Comparison of ENCODE assay signal across 22 cellular contexts in the genomic region with DNA sequence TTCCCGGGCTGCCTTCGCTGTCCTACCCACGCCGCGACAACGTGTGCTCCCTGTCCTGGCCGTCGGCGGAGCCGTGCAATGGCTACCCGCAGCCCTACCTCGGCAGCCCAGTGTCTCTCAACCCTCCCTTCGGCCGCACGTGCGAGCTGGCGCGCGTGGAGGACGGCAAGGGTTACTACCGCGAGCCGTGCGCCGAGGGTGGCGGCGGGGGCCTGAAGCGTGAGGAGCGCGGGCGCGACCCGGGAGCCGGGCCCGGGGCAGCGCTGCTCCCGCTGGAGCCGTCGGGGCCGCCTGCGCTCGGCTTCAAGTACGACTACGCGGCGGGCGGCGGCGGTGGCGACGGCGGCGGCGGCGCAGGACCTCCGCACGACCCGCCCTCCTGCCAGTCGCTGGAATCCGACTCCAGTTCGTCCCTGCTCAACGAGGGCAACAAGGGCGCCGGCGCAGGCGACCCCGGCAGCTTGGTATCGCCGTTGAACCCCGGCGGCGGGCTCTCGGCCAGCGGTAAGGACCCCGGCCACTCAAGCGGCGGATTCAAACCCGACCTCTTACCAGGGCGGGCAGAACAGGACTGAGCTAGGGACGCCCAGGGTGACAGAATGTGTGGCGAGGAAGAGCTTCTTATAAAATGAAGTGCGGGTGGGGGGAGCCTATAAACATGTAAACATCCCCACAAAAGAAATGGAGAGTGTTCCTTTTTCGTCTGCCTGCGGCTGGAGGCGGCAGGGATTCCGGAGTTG. TPM values are rescaled to one million over a fixed set of nuclear protein-coding genes. Genes with fewer than 3 reads are reported as not detected.
DNase-seq lines count a peak whose midpoint lies in the region; ATAC-seq, FAIRE-seq and TF ChIP-seq lines count a peak whose summit lies in the region.
"Had no signal": no experiment of that assay in that cellular context is flagged by ENCODE, and none has a peak within 500 bp of the region (broad histone marks: within the 10 kb centered on the region; RNA-seq: fewer than 3 reads in every experiment).

No MANE protein-coding gene starts in this region.

- peaks cover 98% of the 10 kb centered on the region for H3K27me3 ChIP-seq in SK-N-SH (ENCODE audit: insufficient read depth)
- H3K27me3 ChIP-seq in skeletal muscle tissue (ENCODE audit: control insufficient read depth in 3 of 3, insufficient read depth in 3 of 3, low read length in 3 of 3) = peaks cover 87 to 97% (median 93%) of the 10 kb centered on the region in 3 donors

- no peak for TF ChIP-seq POLR2A in lower leg skin (IDR thresholded peaks at IDR 0.05)

- 31% methylated on average over 17 of the region's 86 CpGs for WGBS in SK-N-SH (ENCODE audit: low lambda C conversion rate)
- 7 to 10% methylated on average over 35 to 72 of the region's 86 CpGs for WGBS in lower leg skin, 2 donors

- H3K36me3 ChIP-seq in SK-N-SH (replicated peaks in 1 of 2; ENCODE audit: control insufficient read depth in 1 of 2, insufficient read depth in 2 of 2, low read length in 1 of 2) (no peaks in the 10 kb centered on the region), SK-N-MC (ENCODE audit: insufficient read depth, low read length) (no peaks in the 10 kb centered on the region), skeletal muscle tissue (ENCODE audit: control insufficient read depth in 3 of 3, insufficient read depth in 3 of 3, low read length in 3 of 3) (no peaks in the 10 kb centered on the region)
- H3K36me3 ChIP-seq: thyroid gland had no signal

- no peak overlapping the region for H3K27ac ChIP-seq in SK-N-SH (ENCODE audit: low read depth in 2 of 2, low read length in 1 of 2)
- peak overlapping the region; percentile 77 for H3K27ac ChIP-seq in SK-N-MC
- no peak overlapping the region for H3K27ac ChIP-seq in skeletal muscle tissue (ENCODE audit: low read depth, low read length)
- H3K27ac ChIP-seq: parathyroid adenoma, thyroid gland had no signal

- no peak for DNase-seq in SK-N-SH
- no peak for DNase-seq in SK-N-MC (ENCODE audit: low read depth, low spot score)
- no peak for DNase-seq in lower leg skin (ENCODE audit: low spot score in 2 of 2)
- no peak for DNase-seq in NCI-H446 treated with DMSO at 0.1 percent for 48 hours (lab: John Stamatoyannopoulos, UW)
- no peak for DNase-seq in frontal cortex (ENCODE audit: low spot score in 2 of 2)
- DNase-seq in glomerular visceral epithelial cell (ENCODE audit: extremely low spot score) = no peak
- DNase-seq: 8988T; activated CD4-positive, alpha-beta T cell treated with anti-CD3 and anti-CD28 coated beads for 1 hour; activated effector memory CD4-positive, alpha-beta T cell treated with anti-CD3 and anti-CD28 coated beads, Interleukin-2, amount 50 U/mL, for 16 hours; MM.1S; NCI-H187 treated with DMSO at 0.1 percent for 48 hours; NCI-H446; Right ventricle myocardium superior; thyroid gland had no signal

- H3K9ac ChIP-seq in SK-N-SH (no peak overlapping the region), SK-N-MC (ENCODE audit: insufficient read length) (peak overlapping the region; percentile 91), skeletal muscle tissue (ENCODE audit: low read depth in 1 of 3, low read length in 3 of 3) (peak overlapping the region in 1 of 3 donors; percentile 45)
- H3K9ac ChIP-seq: parathyroid adenoma had no signal

- no peak for TF ChIP-seq EP300 in SK-N-SH (IDR thresholded peaks at IDR 0.05; ENCODE audit: borderline replicate concordance in 1 of 2, low read depth in 1 of 2, low read length in 1 of 2)

- H3K9me3 ChIP-seq in SK-N-SH = no peaks in the 10 kb centered on the region
- no peaks in the 10 kb centered on the region for H3K9me3 ChIP-seq in SK-N-MC (ENCODE audit: low read depth, low read length)
- H3K9me3 ChIP-seq in skeletal muscle tissue (ENCODE audit: control insufficient read depth in 3 of 3, low read length in 3 of 3) = no peaks in the 10 kb centered on the region
- H3K9me3 ChIP-seq: thyroid gland had no signal

- TF ChIP-seq CTCF in SK-N-SH (IDR thresholded peaks at IDR 0.05) (no peak), lower leg skin (IDR thresholded peaks at IDR 0.05) (no peak)

- TF ChIP-seq RAD21 in SK-N-SH (IDR thresholded peaks at IDR 0.05; ENCODE audit: low read length) = no peak

- H2AFZ ChIP-seq in SK-N-SH (ENCODE audit: low read depth) = no peak overlapping the region
- H2AFZ ChIP-seq: parathyroid adenoma had no signal

- H3K79me2 ChIP-seq in SK-N-SH (ENCODE audit: insufficient read depth) = no peaks in the 10 kb centered on the region
- H3K79me2 ChIP-seq: parathyroid adenoma had no signal

- no peaks in the 10 kb centered on the region for H3F3A ChIP-seq in SK-N-SH (replicated peaks; ENCODE audit: insufficient read depth)

- POLR2A ChIA-PET in SK-N-SH (lab: Yijun Ruan, JAX) = no interaction called here

- H3K9me2 ChIP-seq in SK-N-SH = no peaks in the 10 kb centered on the region

- H3K4me1 ChIP-seq in SK-N-SH (ENCODE audit: control insufficient read depth in 1 of 2, insufficient read depth in 2 of 2, low read depth in 1 of 2, low read length in 1 of 2) (no peaks in the 10 kb centered on the region; a peak in 1 of 4 replicates), skeletal muscle tissue (ENCODE audit: control insufficient read depth in 3 of 3, insufficient read depth in 3 of 3, low read length in 3 of 3) (peaks cover 0 to 3% (median 3%) of the 10 kb centered on the region in 3 donors)
- H3K4me1 ChIP-seq: parathyroid adenoma had no signal

- intact Hi-C loops in lower leg skin (cut with DNase I; ENCODE audit: low total_unique reads) = no loop called here

- no peak overlapping the region for H3K4me2 ChIP-seq in SK-N-SH

- H3K4me3 ChIP-seq in SK-N-SH (ENCODE audit: low read depth in 2 of 2, low read length in 1 of 2) (no peak overlapping the region), SK-N-MC (peak overlapping the region; percentile 94), lower leg skin (ENCODE audit: low read depth, poor library complexity, severe bottlenecking) (peak overlapping the region; percentile 26), skeletal muscle tissue (ENCODE audit: low read length in 3 of 3) (peak overlapping the region in 2 of 3 donors; percentile 29 to 45)
- H3K4me3 ChIP-seq: thyroid gland had no signal

- no peak for FAIRE-seq in frontal cortex (lab: Jason Lieb, UNC)
- FAIRE-seq: GM18507 had no signal

- CTCF ChIA-PET in SK-N-SH (lab: Yijun Ruan, JAX) = interaction anchor here (0.6 to 2.9 kb wide), 10 partner anchors 9 to 415 kb away, joined by 3 to 9 read pairs (median 4); a partner anchor contains a TSS

- no peak for ATAC-seq in SK-N-SH treated with all-trans-retinoic acid at 6 μM for 48 hours
- ATAC-seq: HCT116, left lobe of liver had no signal

- H4K20me1 ChIP-seq in SK-N-SH (ENCODE audit: insufficient read depth) = peaks cover 13% of the 10 kb centered on the region; the same call in 1 of the 2 replicates

TF ChIP-seq in SK-N-SH, 30 proteins besides CTCF, POLR2A, EP300 and RAD21 (continues in another document):
- TF ChIP-seq RCOR1 (IDR thresholded peaks at IDR 0.05; ENCODE audit: low read length) (no peak), EZH2phosphoT487 (IDR thresholded peaks at IDR 0.05; ENCODE audit: borderline replicate concordance, low read depth) (peak; percentile 65)
- TF ChIP-seq, protein P1, sequence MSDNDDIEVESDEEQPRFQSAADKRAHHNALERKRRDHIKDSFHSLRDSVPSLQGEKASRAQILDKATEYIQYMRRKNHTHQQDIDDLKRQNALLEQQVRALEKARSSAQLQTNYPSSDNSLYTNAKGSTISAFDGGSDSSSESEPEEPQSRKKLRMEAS (IDR thresholded peaks at IDR 0.05; ENCODE audit: low read depth) = no peak

TF ChIP-seq in SK-N-SH treated with all-trans-retinoic acid at 6 μM for 48 hours, 23 proteins besides CTCF, POLR2A, EP300 and RAD21:
- TF ChIP-seq, protein P2, sequence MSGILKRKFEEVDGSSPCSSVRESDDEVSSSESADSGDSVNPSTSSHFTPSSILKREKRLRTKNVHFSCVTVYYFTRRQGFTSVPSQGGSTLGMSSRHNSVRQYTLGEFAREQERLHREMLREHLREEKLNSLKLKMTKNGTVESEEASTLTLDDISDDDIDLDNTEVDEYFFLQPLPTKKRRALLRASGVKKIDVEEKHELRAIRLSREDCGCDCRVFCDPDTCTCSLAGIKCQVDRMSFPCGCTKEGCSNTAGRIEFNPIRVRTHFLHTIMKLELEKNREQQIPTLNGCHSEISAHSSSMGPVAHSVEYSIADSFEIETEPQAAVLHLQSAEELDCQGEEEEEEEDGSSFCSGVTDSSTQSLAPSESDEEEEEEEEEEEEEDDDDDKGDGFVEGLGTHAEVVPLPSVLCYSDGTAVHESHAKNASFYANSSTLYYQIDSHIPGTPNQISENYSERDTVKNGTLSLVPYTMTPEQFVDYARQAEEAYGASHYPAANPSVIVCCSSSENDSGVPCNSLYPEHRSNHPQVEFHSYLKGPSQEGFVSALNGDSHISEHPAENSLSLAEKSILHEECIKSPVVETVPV (CRISPR knock-in tag; IDR thresholded peaks at IDR 0.05) = no peak

RNA-seq across cellular contexts. Expression of a gene that starts 0.5 kb away (rescaled TPM):
- polyA plus RNA-seq in SK-N-SH (2012; rRNA removed) = not detected in 2 replicates
- not detected in 2 replicates for polyA plus RNA-seq in SK-N-SH (2012; cell fraction: cytosol; rRNA removed)
- not detected in 2 replicates for polyA plus RNA-seq in SK-N-SH (2012; cell fraction: nucleus; rRNA removed)
- total RNA-seq in lower leg skin = 10 to 100 TPM in 1 of 4 donors, 1 to 10 TPM in 3; 4.4 to 13.6 (median 6.5) TPM
- total RNA-seq in skeletal muscle tissue = not detected
- total RNA-seq in frontal cortex = not detected
- total RNA-seq: cerebellum, left lobe of liver, Right ventricle myocardium superior, thyroid gland had no signal
- polyA plus RNA-seq: aorta had no signal

RNA-seq across cellular contexts. Expression of a gene that starts 16.6 kb away (rescaled TPM):
- not detected in 2 replicates for polyA plus RNA-seq in SK-N-SH (2012; rRNA removed)
- not detected in 2 replicates for polyA plus RNA-seq in SK-N-SH (2012; cell fraction: cytosol; rRNA removed)
- polyA plus RNA-seq in SK-N-SH (2012; cell fraction: nucleus; rRNA removed) = not detected in 2 replicates
- 10 to 100 TPM in 2 of 4 donors, 1 to 10 TPM in 2; 9.8 to 14.9 (median 11.2) TPM for total RNA-seq in lower leg skin
- not detected for total RNA-seq in skeletal muscle tissue
- total RNA-seq in frontal cortex = not detected
- total RNA-seq: cerebellum, left lobe of liver, Right ventricle myocardium superior, thyroid gland had no signal
- polyA plus RNA-seq: aorta had no signal

RNA-seq across cellular contexts. Expression of a gene that starts 17.7 kb away (rescaled TPM):
- not detected in 2 replicates for polyA plus RNA-seq in SK-N-SH (2012; rRNA removed)
- not detected in 2 replicates for polyA plus RNA-seq in SK-N-SH (2012; cell fraction: cytosol; rRNA removed)
- polyA plus RNA-seq in SK-N-SH (2012; cell fraction: nucleus; rRNA removed) = not detected in 2 replicates
- total RNA-seq in lower leg skin (10 to 100 TPM in 1 of 4 donors, 1 to 10 TPM in 3; 4.9 to 10.7 (median 6.2) TPM), skeletal muscle tissue (0.52 TPM), frontal cortex (not detected)
- total RNA-seq: cerebellum, left lobe of liver, Right ventricle myocardium superior, thyroid gland had no signal

RNA-seq across cellular contexts. Expression of a gene that starts 19.5 kb away (rescaled TPM):
- not detected in 2 replicates for polyA plus RNA-seq in SK-N-SH (2012; rRNA removed)
- polyA plus RNA-seq in SK-N-SH (2012; cell fraction: cytosol; rRNA removed) = 0.01 TPM in 2 replicates
- not detected in 2 replicates for polyA plus RNA-seq in SK-N-SH (2012; cell fraction: nucleus; rRNA removed)
- total RNA-seq in lower leg skin (10 to 100 TPM in 2 of 4 donors, 1 to 10 TPM in 2; 4.9 to 14.9 (median 9.7) TPM), skeletal muscle tissue (2.1 TPM), frontal cortex (not detected)
- total RNA-seq: cerebellum, left lobe of liver, Right ventricle myocardium superior, thyroid gland had no signal
- polyA plus RNA-seq: aorta had no signal

RNA-seq across cellular contexts. Expression of a gene that starts 29.7 kb away (rescaled TPM):
- polyA plus RNA-seq in SK-N-SH (2012; rRNA removed) = 0.03 and 0.08 TPM in 2 replicates
- 0.04 TPM in 2 replicates for polyA plus RNA-seq in SK-N-SH (2012; cell fraction: cytosol; rRNA removed)
- polyA plus RNA-seq in SK-N-SH (2012; cell fraction: nucleus; rRNA removed) = not detected in 2 replicates
- total RNA-seq in lower leg skin = 10 to 100 TPM; 14.2 to 35.9 (median 23.4) TPM
- total RNA-seq in skeletal muscle tissue = 3.7 TPM
- total RNA-seq in frontal cortex = not detected
- total RNA-seq: cerebellum, Right ventricle myocardium superior, thyroid gland had no signal

Comparison
In these comparisons a context has a peak if more than half of its experiments do, and no peak if none do; other contexts are left out.
1. H3K4me3 ChIP-seq: peak in SK-N-MC (single experiment), lower leg skin (single experiment) and skeletal muscle tissue (2 of 3); none in SK-N-SH (0 of 2).
2. RNA of a gene that starts 16.6 kb away (total RNA-seq): 9.8 to 14.9 TPM in lower leg skin; not detected in skeletal muscle tissue (single experiment) and not detected in frontal cortex (single experiment); every median in the first group is over 10 times any median in the second.